In the genomic region with DNA sequence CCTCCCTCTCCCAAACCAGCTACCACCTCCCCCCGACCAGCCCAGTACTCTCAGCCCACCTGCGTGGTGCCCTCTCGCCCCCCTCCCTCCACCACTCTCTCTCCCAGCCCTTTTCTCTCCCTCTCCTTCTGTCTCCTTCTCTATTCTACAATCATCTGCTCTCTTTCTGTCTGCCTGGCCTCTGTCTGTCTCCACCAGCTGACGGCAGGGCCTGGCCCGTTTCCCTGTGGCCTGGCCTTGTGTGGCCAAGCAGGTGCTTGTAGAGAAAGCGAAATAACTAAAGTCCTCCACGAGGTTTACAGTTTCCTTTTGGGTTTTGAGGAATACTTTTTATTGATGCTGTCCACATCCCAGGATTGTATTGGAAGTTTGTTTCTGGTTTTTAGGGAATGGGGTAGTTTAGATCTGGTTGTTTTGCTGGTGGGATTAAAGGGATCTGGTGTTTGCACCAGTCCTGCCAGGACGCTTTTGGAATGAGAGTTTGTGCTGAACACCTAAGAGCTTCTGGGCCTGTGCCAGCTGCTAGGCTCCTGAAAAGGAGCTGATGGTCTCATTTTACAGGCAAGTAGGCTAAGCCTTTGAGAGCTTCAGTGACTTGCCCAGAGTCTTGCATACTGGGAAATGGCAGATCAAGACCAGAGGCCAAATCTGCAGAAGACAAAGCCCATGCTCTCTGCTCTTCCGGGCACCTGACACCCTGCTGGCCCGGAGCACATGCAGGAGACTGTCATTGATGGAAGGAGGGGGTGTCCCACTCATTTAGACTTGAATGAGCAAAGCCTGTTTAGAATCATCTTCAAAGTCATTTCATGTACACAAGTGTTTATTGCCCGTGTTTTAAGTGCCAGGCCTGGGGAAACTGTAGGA, we compare ENCODE assay signal across 20 cellular contexts.
DNase-seq lines count a peak whose midpoint lies in the region; ATAC-seq and TF ChIP-seq lines count a peak whose summit lies in the region.
"Had no signal": no experiment of that assay in that cellular context is flagged by ENCODE, and none has a peak within 500 bp of the region (broad histone marks: within the 10 kb centered on the region; RNA-seq: fewer than 3 reads in every experiment).

No MANE protein-coding gene starts in this region.

- no peak overlapping the region for H3K4me2 ChIP-seq in osteoblast (ENCODE audit: insufficient read depth, low read length)
- H3K4me2 ChIP-seq: hepatocyte had no signal

- H3K27ac ChIP-seq in osteoblast (ENCODE audit: low read depth, low read length): no peak overlapping the region
- H3K27ac ChIP-seq: hepatocyte, lower lobe of right lung, SJSA1, vagina had no signal

- H3K36me3 ChIP-seq in osteoblast (ENCODE audit: insufficient read depth, low read length): no peaks in the 10 kb centered on the region
- H3K36me3 ChIP-seq: lower lobe of right lung, SJSA1, vagina had no signal

- H3K27me3 ChIP-seq in osteoblast (ENCODE audit: insufficient read depth, low read length): no peaks in the 10 kb centered on the region
- H3K27me3 ChIP-seq: SJSA1, vagina had no signal

- no peak for TF ChIP-seq CTCF in osteoblast (IDR thresholded peaks at IDR 0.05; ENCODE audit: extremely low read depth, low read depth, low read length)

- H3K4me1 ChIP-seq in osteoblast (ENCODE audit: insufficient read depth, low read length): no peaks in the 10 kb centered on the region
- H3K4me1 ChIP-seq: lower lobe of right lung, SJSA1, vagina had no signal

- H3K79me2 ChIP-seq in osteoblast (ENCODE audit: insufficient read depth, low read length): no peaks in the 10 kb centered on the region
- H3K79me2 ChIP-seq: hepatocyte had no signal

- no peaks in the 10 kb centered on the region for H4K20me1 ChIP-seq in osteoblast (ENCODE audit: insufficient read depth, low read length)

- H2AFZ ChIP-seq in osteoblast (ENCODE audit: low read length): no peak overlapping the region
- H2AFZ ChIP-seq: hepatocyte had no signal

- peak; percentile 90 for ATAC-seq in Right ventricle myocardium superior (ENCODE audit: poor library complexity)
- ATAC-seq in HG03520 (IDR thresholded peaks at IDR 0.05; ENCODE audit: unreplicated experiment): no peak
- no peak for ATAC-seq in HG03354 (IDR thresholded peaks at IDR 0.05; ENCODE audit: poor library complexity, severe bottlenecking, unreplicated experiment)
- ATAC-seq: lower lobe of right lung had no signal

- peak; percentile 9 to 31 for DNase-seq in NCI-H187 (lab: John Stamatoyannopoulos, UW)
- no peak for DNase-seq in NCI-H187 treated with DMSO at 0.1 percent for 48 hours (lab: John Stamatoyannopoulos, UW)
- DNase-seq in NCI-H2171 (lab: John Stamatoyannopoulos, UW): peak; percentile 49
- DNase-seq in Right ventricle myocardium superior: peak; percentile 71
- peak; percentile 65 for DNase-seq in osteoblast (ENCODE audit: insufficient read length, low spot score, missing footprints)
- no peak for DNase-seq in Kasumi-1 (lab: John Stamatoyannopoulos, UW)
- DNase-seq: 8988T; activated CD4-positive, alpha-beta T cell treated with anti-CD3 and anti-CD28 coated beads, Interleukin-2, amount 50 U/mL, for 1 hour; activated CD8-positive, alpha-beta memory T cell treated with anti-CD3 and anti-CD28 coated beads, Interleukin-2, amount 50 U/mL, for 4 hours; AML-193; amniotic stem cell; dermis blood vessel endothelial cell; HCEC 1CT; lower lobe of right lung; NCI-H446 had no signal

- no peak overlapping the region for H3K4me3 ChIP-seq in osteoblast (ENCODE audit: insufficient read depth, low read length)
- H3K4me3 ChIP-seq: hepatocyte, lower lobe of right lung, SJSA1, vagina had no signal

- intact Hi-C loops in Right ventricle myocardium superior (cut with DNase I): no loop called here

- H3K9me3 ChIP-seq in osteoblast (ENCODE audit: low read depth, low read length): no peaks in the 10 kb centered on the region
- H3K9me3 ChIP-seq: lower lobe of right lung, SJSA1, vagina had no signal

Comparison
In these comparisons a context has a peak if more than half of its experiments do, and no peak if none do; other contexts are left out.
1. DNase-seq: peak in NCI-H187 (2 of 2), NCI-H2171 (single experiment), Right ventricle myocardium superior (single experiment) and osteoblast (single experiment); none in NCI-H187 treated with DMSO at 0.1 percent for 48 hours (single experiment) and Kasumi-1 (0 of 2).